18 cellular contexts compared by ENCODE assay signal in genomic region chr17:66175892-66176291, GRCh38. TPM values are rescaled to one million over a fixed set of nuclear protein-coding genes. Genes with fewer than 3 reads are reported as not detected.
DNase-seq lines count a peak whose midpoint lies in the region; FAIRE-seq lines count a peak whose summit lies in the region.
"Had no signal": no experiment of that assay in that cellular context is flagged by ENCODE, and none has a peak within 500 bp of the region (broad histone marks: within the 10 kb centered on the region; RNA-seq: fewer than 3 reads in every experiment).

No MANE protein-coding gene starts in this region.

- H3K9me3 ChIP-seq in small intestine (ENCODE audit: control insufficient read depth, low read depth): no peaks in the 10 kb centered on the region

- DNase-seq in NCI-H345 (lab: John Stamatoyannopoulos, UW) (peak; percentile 12), NCI-H345 treated with DMSO at 0.1 percent for 48 hours (lab: John Stamatoyannopoulos, UW; ENCODE audit: unreplicated experiment) (no peak), HT-29 (ENCODE audit: low spot score) (peak; percentile 31), NCI-H748 (lab: John Stamatoyannopoulos, UW; ENCODE audit: unreplicated experiment) (peak; percentile 74), lung microvascular endothelial cell (ENCODE audit: low read depth in 2 of 2) (peak; percentile 5 to 39), OCI-M1 (lab: John Stamatoyannopoulos, UW) (no peak), small intestine (no peak)
- DNase-seq: ACHN; C1 segment of cervical spinal cord; CD8-positive, alpha-beta memory T cell; KBM-7; NCI-H2029 treated with DMSO at 0.1 percent for 48 hours; NCI-H2227 treated with DMSO at 0.1 percent for 48 hours; NCI-H526 treated with DMSO at 0.1 percent for 48 hours; PC-9 had no signal

- no peaks in the 10 kb centered on the region for H3K4me1 ChIP-seq in small intestine (ENCODE audit: control insufficient read depth in 2 of 2, insufficient read depth in 1 of 2, low read depth in 1 of 2, low read length in 1 of 2)

- no peak for FAIRE-seq in small intestine (lab: Jason Lieb, UNC)
- FAIRE-seq: GM12891, H1 had no signal

- no peak overlapping the region for H3K27ac ChIP-seq in small intestine (ENCODE audit: low read depth in 1 of 2, low read length in 1 of 2)
- H3K27ac ChIP-seq: PC-9 had no signal

- H3K4me3 ChIP-seq in small intestine (ENCODE audit: low read depth in 1 of 2, low read length in 2 of 2): no peak overlapping the region
- H3K4me3 ChIP-seq: PC-9 had no signal

- no peaks in the 10 kb centered on the region for H3K27me3 ChIP-seq in small intestine (ENCODE audit: control insufficient read depth in 2 of 2, insufficient read depth in 2 of 2, low read length in 2 of 2)

- H3K36me3 ChIP-seq in small intestine (ENCODE audit: control insufficient read depth in 2 of 2, insufficient read depth in 2 of 2, low read length in 2 of 2): no peaks in the 10 kb centered on the region

- 13 to 31% (median 26%) methylated on average over 1 of the region's 1 CpG for WGBS in small intestine, 3 donors

RNA-seq across cellular contexts. Expression of gene CEP112, which starts 16.0 kb away (rescaled TPM):
- total RNA-seq in HT-29 (2014; rRNA removed; shearing (Covaris generic)): 1.3 TPM in 2 replicates
- 6.1 and 8.5 TPM in 2 replicates for total RNA-seq in lung microvascular endothelial cell
- polyA plus RNA-seq in small intestine: 1 to 10 TPM in 2 of 3 donors, not detected in 1; 3.5 to 3.6 TPM

RNA-seq across cellular contexts. Expression of gene APOH, which starts 53.3 kb away (rescaled TPM):
- total RNA-seq in HT-29 (2014; rRNA removed; shearing (Covaris generic)): 20.8 and 22.1 TPM in 2 replicates
- total RNA-seq in lung microvascular endothelial cell: not detected in 2 replicates
- polyA plus RNA-seq in small intestine: under 1 TPM in 1 of 3 donors, not detected in 2; 0.54 TPM
- total RNA-seq: CD8-positive, alpha-beta memory T cell; Daoy; H1; PC-9 had no signal
- polyA plus RNA-seq: CD8-positive, alpha-beta memory T cell; H1 had no signal

Comparison
In these comparisons a context has a peak if more than half of its experiments do, and no peak if none do; other contexts are left out.
1. DNase-seq: peak in NCI-H345 (single experiment), HT-29 (single experiment), NCI-H748 (single experiment) and lung microvascular endothelial cell (2 of 2); none in NCI-H345 treated with DMSO at 0.1 percent for 48 hours (single experiment), OCI-M1 (single experiment) and small intestine (single experiment).
2. RNA of gene APOH, which starts 53.3 kb away (total RNA-seq): 20.8 to 22.1 TPM in HT-29; not detected in lung microvascular endothelial cell; every median in the first group is over 10 times any median in the second.